20 cellular contexts compared by ENCODE assay signal in the genomic region with DNA sequence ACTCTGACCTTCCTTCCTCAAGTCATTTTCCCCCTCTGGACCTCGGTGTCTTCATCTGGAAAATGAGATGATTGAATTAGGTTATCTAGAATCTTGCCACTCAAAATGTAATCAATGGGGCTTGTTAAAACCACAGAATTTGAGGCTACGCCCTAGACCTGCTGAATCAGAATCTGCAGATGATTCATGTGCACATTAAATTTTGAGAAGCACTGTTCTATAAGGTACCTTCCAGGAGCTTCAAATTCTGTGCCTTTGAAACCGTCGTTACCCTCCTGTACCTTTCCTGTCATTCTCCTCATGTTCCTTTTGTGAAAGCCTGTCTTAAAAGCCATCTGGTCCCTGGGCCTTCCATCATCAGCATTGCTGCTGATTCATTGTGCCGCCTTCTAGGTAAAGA.
A peak's percentile ranks its signal among the peaks of the same experiment; 100 is the strongest.
DNase-seq lines count a peak whose midpoint lies in the region; ATAC-seq and TF ChIP-seq lines count a peak whose summit lies in the region.
"Had no signal": no experiment of that assay in that cellular context is flagged by ENCODE, and none has a peak within 500 bp of the region (broad histone marks: within the 10 kb centered on the region; RNA-seq: fewer than 3 reads in every experiment).

No MANE protein-coding gene starts in this region.

- H3K4me1 Mint-ChIP-seq in activated T-cell treated with anti-CD3 and anti-CD28 coated beads, Interleukin-2, amount 50 U/mL, for 72 hours (ENCODE audit: low read depth), result peaks cover 8% of the 10 kb centered on the region
- no peaks in the 10 kb centered on the region for H3K4me1 Mint-ChIP-seq in activated T-cell treated with anti-CD3 and anti-CD28 coated beads, Interleukin-2, amount 50 U/mL, for 4 hours (ENCODE audit: low read depth)
- H3K4me1 Mint-ChIP-seq: CD4-positive, alpha-beta memory T cell had no signal

- H3K36me3 Mint-ChIP-seq in activated T-cell treated with anti-CD3 and anti-CD28 coated beads, Interleukin-2, amount 50 U/mL, for 72 hours (ENCODE audit: insufficient read depth in 2 of 2), result no peaks in the 10 kb centered on the region
- no peaks in the 10 kb centered on the region for H3K36me3 Mint-ChIP-seq in activated T-cell treated with anti-CD3 and anti-CD28 coated beads, Interleukin-2, amount 50 U/mL, for 4 hours (ENCODE audit: insufficient read depth)
- H3K36me3 Mint-ChIP-seq: CD4-positive, alpha-beta memory T cell had no signal

- no peaks in the 10 kb centered on the region for H3K9me3 Mint-ChIP-seq in activated T-cell treated with anti-CD3 and anti-CD28 coated beads, Interleukin-2, amount 50 U/mL, for 72 hours
- no peaks in the 10 kb centered on the region for H3K9me3 Mint-ChIP-seq in activated T-cell treated with anti-CD3 and anti-CD28 coated beads, Interleukin-2, amount 50 U/mL, for 4 hours
- H3K9me3 Mint-ChIP-seq: CD4-positive, alpha-beta memory T cell had no signal

- no peak for DNase-seq in activated T-cell treated with anti-CD3 and anti-CD28 coated beads, Interleukin-2, amount 50 U/mL, for 72 hours
- DNase-seq in activated T-cell treated with anti-CD3 and anti-CD28 coated beads, Interleukin-2, amount 50 U/mL, for 4 hours, result no peak
- DNase-seq in SK-N-DZ (ENCODE audit: low spot score), result peak; percentile 69
- DNase-seq in epithelial cell of esophagus (ENCODE audit: low read depth), result peak; percentile 39
- DNase-seq in NCI-H1048 (lab: John Stamatoyannopoulos, UW), result no peak
- no peak for DNase-seq in pons (ENCODE audit: low spot score)
- DNase-seq in SKM-1 treated with dmso at 0.1 percent for 144 hours (lab: John Stamatoyannopoulos, UW; ENCODE audit: unreplicated experiment), result no peak
- DNase-seq: Calu3; CD4-positive, alpha-beta memory T cell; DMS53; GOT3; MM.1S; NCI-H1105; NCI-H1694 treated with DMSO at 0.1 percent for 48 hours; NCI-H2107; NCI-H446; NCI-H69; RPMI8226; SJCRH30 had no signal

- no peak overlapping the region for H3K27ac Mint-ChIP-seq in activated T-cell treated with anti-CD3 and anti-CD28 coated beads, Interleukin-2, amount 50 U/mL, for 72 hours
- H3K27ac Mint-ChIP-seq: CD4-positive, alpha-beta memory T cell had no signal

- no peak for TF ChIP-seq CTCF in epithelial cell of esophagus (IDR thresholded peaks at IDR 0.05; ENCODE audit: insufficient read depth, low read depth, low read length, missing control alignments)

- H3K4me3 ChIP-seq in epithelial cell of esophagus (ENCODE audit: low read length), result no peak overlapping the region
- H3K4me3 ChIP-seq: SJCRH30 had no signal

- peak; percentile 53 to 78 for ATAC-seq in activated T-cell treated with anti-CD3 and anti-CD28 coated beads, Interleukin-2, amount 50 U/mL, for 72 hours (replicated peaks in 1 of 2)
- ATAC-seq in activated T-cell treated with anti-CD3 and anti-CD28 coated beads, Interleukin-2, amount 50 U/mL, for 4 hours, result no peak
- ATAC-seq in HG03432 (IDR thresholded peaks at IDR 0.05; ENCODE audit: unreplicated experiment), result no peak

- no peak overlapping the region for H3K4me3 Mint-ChIP-seq in activated T-cell treated with anti-CD3 and anti-CD28 coated beads, Interleukin-2, amount 50 U/mL, for 72 hours
- H3K4me3 Mint-ChIP-seq in activated T-cell treated with anti-CD3 and anti-CD28 coated beads, Interleukin-2, amount 50 U/mL, for 4 hours, result no peak overlapping the region
- H3K4me3 Mint-ChIP-seq: CD4-positive, alpha-beta memory T cell had no signal

- H3K27me3 Mint-ChIP-seq in activated T-cell treated with anti-CD3 and anti-CD28 coated beads, Interleukin-2, amount 50 U/mL, for 72 hours (ENCODE audit: low read depth), result peaks cover 19% of the 10 kb centered on the region
- H3K27me3 Mint-ChIP-seq in activated T-cell treated with anti-CD3 and anti-CD28 coated beads, Interleukin-2, amount 50 U/mL, for 4 hours (ENCODE audit: low read depth), result peaks cover 9% of the 10 kb centered on the region

Comparison
In these comparisons a context has a peak if more than half of its experiments do, and no peak if none do; other contexts are left out.
1. ATAC-seq: peak in activated T-cell treated with anti-CD3 and anti-CD28 coated beads, Interleukin-2, amount 50 U/mL, for 72 hours (2 of 2); none in activated T-cell treated with anti-CD3 and anti-CD28 coated beads, Interleukin-2, amount 50 U/mL, for 4 hours (0 of 2) and HG03432 (single experiment).
2. DNase-seq: peak in SK-N-DZ (single experiment) and epithelial cell of esophagus (single experiment); none in activated T-cell treated with anti-CD3 and anti-CD28 coated beads, Interleukin-2, amount 50 U/mL, for 72 hours (0 of 2), activated T-cell treated with anti-CD3 and anti-CD28 coated beads, Interleukin-2, amount 50 U/mL, for 4 hours (single experiment), NCI-H1048 (single experiment), pons (single experiment) and SKM-1 treated with dmso at 0.1 percent for 144 hours (single experiment).